Comparison of ENCODE assay signal across 9 cellular contexts in the genomic region with DNA sequence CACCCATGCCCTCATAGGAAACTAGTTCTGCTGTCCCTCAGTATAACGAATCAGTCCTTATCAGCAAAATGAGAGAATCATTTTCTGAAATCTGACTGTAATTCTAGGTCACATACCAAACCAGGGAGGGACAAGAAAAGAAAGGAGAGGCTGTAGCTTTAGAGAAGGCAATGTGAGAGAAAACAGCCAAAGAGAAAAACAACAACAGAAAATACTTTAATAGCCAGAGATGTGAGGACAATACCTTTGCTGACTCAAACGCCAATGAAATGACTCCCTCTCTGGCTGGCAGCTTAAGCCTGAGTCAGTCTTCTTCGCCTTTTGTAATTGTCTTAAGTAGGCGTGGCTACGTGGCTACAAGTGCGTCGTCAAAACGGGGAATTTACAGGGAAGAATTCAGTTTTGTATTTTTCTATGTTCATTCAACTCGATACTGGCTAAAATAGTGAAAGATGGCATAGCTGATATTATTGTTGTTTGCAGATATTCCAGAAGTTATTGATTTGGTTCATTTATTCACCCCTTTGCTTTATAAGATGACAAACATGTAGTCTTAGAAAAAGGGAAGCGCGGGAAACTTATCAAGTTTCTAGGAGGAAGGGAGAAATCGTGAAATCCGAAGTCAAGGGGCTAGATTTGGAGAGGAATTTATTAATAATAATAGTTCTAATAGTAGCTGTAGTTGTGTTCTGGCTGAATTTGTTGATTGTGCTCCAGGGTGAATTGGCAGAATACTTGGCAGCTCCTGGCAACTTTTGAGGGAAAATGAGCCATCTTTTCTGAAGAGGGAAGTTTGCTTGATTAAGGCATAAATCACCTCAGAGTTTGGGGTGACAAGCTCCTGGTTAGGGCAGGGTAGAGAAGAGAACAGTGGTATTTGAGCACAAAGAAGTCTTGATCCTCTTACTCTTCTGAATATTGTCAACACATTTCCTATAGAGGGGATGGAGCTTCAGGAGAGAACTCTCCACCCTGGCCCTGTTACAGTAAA. TPM values are rescaled to one million over a fixed set of nuclear protein-coding genes. Genes with fewer than 3 reads are reported as not detected.
DNase-seq lines count a peak whose midpoint lies in the region; ATAC-seq lines count a peak whose summit lies in the region.
"Had no signal": no experiment of that assay in that cellular context is flagged by ENCODE, and none has a peak within 500 bp of the region (broad histone marks: within the 10 kb centered on the region; RNA-seq: fewer than 3 reads in every experiment).

Gene IL1A (minus strand): TSS at position 295 of the 991 bp plus-strand sequence. CDS start 723 bp downstream, outside the sequence.

- no peaks in the 10 kb centered on the region for H3K36me3 Mint-ChIP-seq in T-helper 1 cell treated with Interleukin-12 subunit alpha and Interleukin-12 subunit beta and Interleukin-4 antibody, amounts not matched to agents 30 μg/mL and 1 μg/mL, for 36 hours (ENCODE audit: low read depth)

- H3K36me3 ChIP-seq in iPS-15b (ENCODE audit: control insufficient read depth, insufficient read depth, low read length) = no peaks in the 10 kb centered on the region

- ATAC-seq in GM21619 (IDR thresholded peaks at IDR 0.05; ENCODE audit: unreplicated experiment) = no peak
- ATAC-seq in HG02642 (IDR thresholded peaks at IDR 0.05; ENCODE audit: poor library complexity, unreplicated experiment) = no peak
- ATAC-seq in HG03039 (IDR thresholded peaks at IDR 0.05; ENCODE audit: unreplicated experiment) = no peak

- peaks cover 14% of the 10 kb centered on the region for H3K4me1 Mint-ChIP-seq in T-helper 1 cell treated with Interleukin-12 subunit alpha and Interleukin-12 subunit beta and Interleukin-4 antibody, amounts not matched to agents 30 μg/mL and 1 μg/mL, for 36 hours (ENCODE audit: low read depth)

- DNase-seq in stimulated activated CD4-positive, alpha-beta T cell treated with anti-CD3 and anti-CD28 coated beads, Interleukin-1b, Interleukin-23, amount 100 ng/mL, for 48 hours = peak; percentile 10
- no peak for DNase-seq in stimulated activated CD4-positive, alpha-beta T cell treated with anti-CD3 and anti-CD28 coated beads, Interleukin-4, amount 100 ng/mL, for 24 hours
- no peak for DNase-seq in ureter (ENCODE audit: low spot score)
- DNase-seq: activated CD4-positive, alpha-beta T cell treated with anti-CD3 and anti-CD28 coated beads, Interleukin-2, amount 50 U/mL, for 4 hours had no signal

- no peaks in the 10 kb centered on the region for H3K9me3 ChIP-seq in iPS-15b (ENCODE audit: control insufficient read depth, insufficient read depth, low read length)

- peaks cover 7% of the 10 kb centered on the region for H3K4me1 ChIP-seq in iPS-15b (ENCODE audit: control insufficient read depth, insufficient read depth, low read length)

- peaks cover 31% of the 10 kb centered on the region for H3K27me3 Mint-ChIP-seq in T-helper 1 cell treated with Interleukin-12 subunit alpha and Interleukin-12 subunit beta and Interleukin-4 antibody, amounts not matched to agents 30 μg/mL and 1 μg/mL, for 36 hours (ENCODE audit: low read depth)

- peak within 1 kb of the TSS; percentile 42 for H3K27ac Mint-ChIP-seq in T-helper 1 cell treated with Interleukin-12 subunit alpha and Interleukin-12 subunit beta and Interleukin-4 antibody, amounts not matched to agents 30 μg/mL and 1 μg/mL, for 36 hours

- H3K27me3 ChIP-seq in iPS-15b (ENCODE audit: control insufficient read depth, insufficient read depth, low read length) = no peaks in the 10 kb centered on the region

- H3K9ac ChIP-seq in iPS-15b (ENCODE audit: low read depth, low read length) = no peak within 1 kb of the TSS

- peak within 1 kb of the TSS; percentile 9 for H3K4me3 Mint-ChIP-seq in T-helper 1 cell treated with Interleukin-12 subunit alpha and Interleukin-12 subunit beta and Interleukin-4 antibody, amounts not matched to agents 30 μg/mL and 1 μg/mL, for 36 hours

- no peaks in the 10 kb centered on the region for H3K9me3 Mint-ChIP-seq in T-helper 1 cell treated with Interleukin-12 subunit alpha and Interleukin-12 subunit beta and Interleukin-4 antibody, amounts not matched to agents 30 μg/mL and 1 μg/mL, for 36 hours

- H3K4me3 ChIP-seq in iPS-15b (ENCODE audit: low read depth, low read length) = peak within 1 kb of the TSS; percentile 40

RNA-seq across cellular contexts. Expression of gene IL1A, which starts in this region (rescaled TPM):
- 5.9 TPM for total RNA-seq in ureter
